In genomic region chr3:145359040-145359439, GRCh38 we compare ENCODE assay signal across 23 cellular contexts.
"Had no signal": no experiment of that assay in that cellular context is flagged by ENCODE, and none has a peak within 500 bp of the region (broad histone marks: within the 10 kb centered on the region; RNA-seq: fewer than 3 reads in every experiment).

No MANE protein-coding gene starts in this region.

- H3K4me1 ChIP-seq: colonic mucosa, esophagus squamous epithelium, gastrocnemius medialis, heart right ventricle, left lung, lower lobe of right lung had no signal

- H3K36me3 ChIP-seq: colonic mucosa, esophagus squamous epithelium, gastrocnemius medialis, heart right ventricle, left lung, lower lobe of right lung had no signal

- H3K27ac ChIP-seq: colonic mucosa, epithelial cell of prostate, esophagus squamous epithelium, gastrocnemius medialis, heart right ventricle, left lung, lower lobe of right lung had no signal

- H3K27ac Mint-ChIP-seq: dendritic cell treated with granulocyte-macrophage colony-stimulating factor and Interleukin-4, amounts not matched to agents 40 ng/mL and 50 ng/mL, for 4 days; effector memory CD8-positive, alpha-beta T cell; endodermal cell had no signal

- DNase-seq: colonic mucosa; cortex of kidney; effector CD8-positive, alpha-beta T cell; effector memory CD8-positive, alpha-beta T cell; endodermal cell; erythroblast; esophagus squamous epithelium; foreskin fibroblast; foreskin melanocyte; gastrocnemius medialis; glutamatergic neuron; head of caudate nucleus; heart right ventricle; hippocampal formation; left cardiac atrium; left lung; left ventricle myocardium superior; lower lobe of right lung; mesendoderm; midbrain had no signal

- H3K9me3 ChIP-seq: colonic mucosa had no signal

- ATAC-seq: effector memory CD8-positive, alpha-beta T cell; esophagus mucosa; gastrocnemius medialis; heart right ventricle; left cardiac atrium; left lung; left ventricle myocardium superior; lower lobe of right lung had no signal

- H3K27me3 ChIP-seq: colonic mucosa, esophagus squamous epithelium, gastrocnemius medialis, heart right ventricle, left lung had no signal

- H3K4me3 ChIP-seq: colonic mucosa, esophagus squamous epithelium, gastrocnemius medialis, heart right ventricle, left lung, lower lobe of right lung had no signal

- H3K4me3 Mint-ChIP-seq: dendritic cell treated with granulocyte-macrophage colony-stimulating factor and Interleukin-4, amounts not matched to agents 40 ng/mL and 50 ng/mL, for 4 days; effector memory CD8-positive, alpha-beta T cell; endodermal cell had no signal

- H3K27me3 Mint-ChIP-seq: dendritic cell treated with granulocyte-macrophage colony-stimulating factor and Interleukin-4, amounts not matched to agents 40 ng/mL and 50 ng/mL, for 4 days; effector memory CD8-positive, alpha-beta T cell had no signal

- H3K4me1 Mint-ChIP-seq: endodermal cell had no signal
